8 cellular contexts compared by ENCODE assay signal in the genomic region with DNA sequence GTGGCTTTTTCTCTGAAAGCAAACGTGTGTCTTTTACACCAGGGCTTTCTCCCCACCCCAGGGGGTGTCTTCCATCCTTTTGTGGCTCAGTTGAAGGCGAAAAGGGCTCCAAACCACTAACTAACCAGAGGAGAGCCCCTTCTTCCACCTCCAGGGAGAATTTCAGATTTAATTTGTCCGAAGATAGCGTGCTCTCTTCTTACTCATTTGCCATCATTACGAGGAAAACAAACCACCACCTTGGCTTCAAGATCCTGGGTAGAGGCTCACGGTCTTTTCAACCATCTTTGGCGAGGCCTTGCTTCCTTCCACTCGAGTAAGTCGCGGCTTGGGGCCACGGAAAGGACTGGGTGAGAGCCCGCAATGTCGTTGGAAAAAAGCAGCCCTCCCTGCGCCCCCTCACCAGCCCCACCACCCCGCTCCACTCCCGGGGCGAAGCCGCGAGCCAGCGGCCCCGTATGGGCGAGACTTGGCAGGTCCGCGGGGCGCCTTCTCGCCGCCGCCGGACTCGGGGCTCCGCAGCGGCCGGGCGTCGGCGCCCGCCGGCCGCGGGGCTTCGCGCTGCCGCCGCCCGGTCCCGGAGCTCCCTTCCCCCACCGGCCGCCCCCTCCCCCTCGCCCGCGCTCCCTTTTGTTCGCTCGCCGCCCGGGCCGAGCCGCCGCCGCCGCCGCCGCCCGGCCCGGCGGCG. TPM values are rescaled to one million over a fixed set of nuclear protein-coding genes. Genes with fewer than 3 reads are reported as not detected.
DNase-seq lines count a peak whose midpoint lies in the region; ATAC-seq, FAIRE-seq and TF ChIP-seq lines count a peak whose summit lies in the region.

No MANE protein-coding gene starts in this region.

- peak overlapping the region; percentile 100 for H3K27ac ChIP-seq in cardiac muscle cell

- peak overlapping the region; percentile 29 for H3K4me3 ChIP-seq in cardiac muscle cell
- peak overlapping the region; percentile 35 for H3K4me3 ChIP-seq in LNCaP clone FGC (ENCODE audit: low read depth, low read length)

- H3K27me3 ChIP-seq in cardiac muscle cell = no peaks in the 10 kb centered on the region

- H3K27ac Mint-ChIP-seq in activated T-cell treated with anti-CD3 and anti-CD28 coated beads, Interleukin-2, amount 50 U/mL, for 72 hours = peak overlapping the region; percentile 72

- H3K4me1 ChIP-seq in cardiac muscle cell (ENCODE audit: low read depth) = peaks cover 70% of the 10 kb centered on the region

- intact Hi-C loops in cardiac septum (cut with DNase I) = loop anchor here (5.0 kb wide), 1 partner anchor 76 kb away; no protein-coding TSS in a partner anchor

- H3K9me3 Mint-ChIP-seq in activated T-cell treated with anti-CD3 and anti-CD28 coated beads, Interleukin-2, amount 50 U/mL, for 72 hours = no peaks in the 10 kb centered on the region

- peak overlapping the region; percentile 75 to 82 for H3K4me3 Mint-ChIP-seq in activated T-cell treated with anti-CD3 and anti-CD28 coated beads, Interleukin-2, amount 50 U/mL, for 72 hours

- no peak for FAIRE-seq in frontal cortex (lab: Jason Lieb, UNC)

- ATAC-seq in activated T-cell treated with anti-CD3 and anti-CD28 coated beads, Interleukin-2, amount 50 U/mL, for 72 hours (replicated peaks in 1 of 2) = peak; percentile 37 to 56
- peak; percentile 3 for ATAC-seq in omental fat pad (ENCODE audit: low FRiP score)
- ATAC-seq in HG03469 (IDR thresholded peaks at IDR 0.05; ENCODE audit: unreplicated experiment) = no peak
- ATAC-seq in GM18870 (IDR thresholded peaks at IDR 0.05; ENCODE audit: unreplicated experiment) = no peak

- H3K36me3 Mint-ChIP-seq in activated T-cell treated with anti-CD3 and anti-CD28 coated beads, Interleukin-2, amount 50 U/mL, for 72 hours (ENCODE audit: insufficient read depth in 2 of 2) = no peaks in the 10 kb centered on the region

- no peaks in the 10 kb centered on the region for H3K9me3 ChIP-seq in cardiac muscle cell (ENCODE audit: low read depth)

- DNase-seq in cardiac muscle cell (ENCODE audit: low read depth in 1 of 2, low spot score in 1 of 2) = no peak
- DNase-seq in cardiac septum (ENCODE audit: low spot score) = no peak
- no peak for DNase-seq in LNCaP clone FGC (ENCODE audit: low read depth)
- DNase-seq in activated T-cell treated with anti-CD3 and anti-CD28 coated beads, Interleukin-2, amount 50 U/mL, for 72 hours = peak; percentile 13 to 32
- peak; percentile 51 to 75 for DNase-seq in frontal cortex (ENCODE audit: low spot score in 2 of 2)
- DNase-seq in omental fat pad (ENCODE audit: low spot score) = no peak

- H3K4me1 Mint-ChIP-seq in activated T-cell treated with anti-CD3 and anti-CD28 coated beads, Interleukin-2, amount 50 U/mL, for 72 hours (ENCODE audit: low read depth) = peaks cover 10% of the 10 kb centered on the region

- peaks cover 5% of the 10 kb centered on the region for H3K36me3 ChIP-seq in cardiac muscle cell

- TF ChIP-seq CTCF in cardiac muscle cell (IDR thresholded peaks at IDR 0.05; ENCODE audit: low read depth, low read length) (no peak), LNCaP clone FGC (IDR thresholded peaks at IDR 0.05; ENCODE audit: control insufficient read depth, extremely low read depth, insufficient read depth) (no peak), omental fat pad (IDR thresholded peaks at IDR 0.05) (no peak)

- peaks cover 78% of the 10 kb centered on the region for H3K27me3 Mint-ChIP-seq in activated T-cell treated with anti-CD3 and anti-CD28 coated beads, Interleukin-2, amount 50 U/mL, for 72 hours (ENCODE audit: low read depth)

RNA-seq across cellular contexts. Expression of gene ZNF532, which starts 1.7 kb away (rescaled TPM):
- total RNA-seq in cardiac muscle cell = 66.5 and 108 TPM in 2 replicates
- polyA plus RNA-seq in cardiac muscle cell = 28.2 and 42.0 TPM in 2 replicates
- total RNA-seq in cardiac septum = 71.8 TPM
- total RNA-seq in activated T-cell treated with anti-CD3 and anti-CD28 coated beads, Interleukin-2, amount 50 U/mL, for 72 hours = 10 to 100 TPM; 10.2 to 14.5 TPM
- 305 TPM for total RNA-seq in frontal cortex
- total RNA-seq in omental fat pad = 10 to 100 TPM; 41.7 to 73.6 (median 53.3) TPM

Comparison
In these comparisons a context has a peak if more than half of its experiments do, and no peak if none do; other contexts are left out.
1. DNase-seq: peak in activated T-cell treated with anti-CD3 and anti-CD28 coated beads, Interleukin-2, amount 50 U/mL, for 72 hours (2 of 2) and frontal cortex (2 of 2); none in cardiac muscle cell (0 of 2), cardiac septum (single experiment), LNCaP clone FGC (single experiment) and omental fat pad (single experiment).
2. ATAC-seq: peak in activated T-cell treated with anti-CD3 and anti-CD28 coated beads, Interleukin-2, amount 50 U/mL, for 72 hours (2 of 2) and omental fat pad (single experiment); none in HG03469 (single experiment) and GM18870 (single experiment).